In genomic region chr1:18884419-18884717, GRCh38 we compare ENCODE assay signal across 23 cellular contexts. TPM values are rescaled to one million over a fixed set of nuclear protein-coding genes. Genes with fewer than 3 reads are reported as not detected.
A peak's percentile ranks its signal among the peaks of the same experiment; 100 is the strongest.
DNase-seq lines count a peak whose midpoint lies in the region; ATAC-seq, FAIRE-seq and TF ChIP-seq lines count a peak whose summit lies in the region.
"Had no signal": no experiment of that assay in that cellular context is flagged by ENCODE, and none has a peak within 500 bp of the region (broad histone marks: within the 10 kb centered on the region; RNA-seq: fewer than 3 reads in every experiment).

No MANE protein-coding gene starts in this region.

- CTCF ChIA-PET in CD4-positive, alpha-beta T cell (lab: Charles Lee): interaction anchor here (1.0 to 3.3 kb wide), 13 partner anchors 9 to 230 kb away, joined by 3 to 25 read pairs (median 6); no protein-coding TSS in a partner anchor
- CTCF ChIA-PET in GM12878 (lab: Yijun Ruan, JAX): interaction anchor here (0.8 to 3.4 kb wide), 37 partner anchors 9 to 766 kb away, joined by 3 to 23 read pairs (median 4); partner anchors contain the start of gene ALDH4A1

- H3K9ac ChIP-seq in KMS-11 (no peak overlapping the region), GM12878 (ENCODE audit: control insufficient read depth, insufficient read depth, low read length) (no peak overlapping the region), MM.1S (ENCODE audit: low read length) (no peak overlapping the region)

- H3F3A ChIP-seq in MM.1S (ENCODE audit: insufficient read depth, low read length): no peaks in the 10 kb centered on the region

- BruUV-seq in GM12878 (replicated peaks; lab: Mats Ljungman, UMichigan): no TSS peak

- H3K27me3 ChIP-seq in CD4-positive, alpha-beta T cell (ENCODE audit: control insufficient read depth, insufficient read depth, low read length): no peaks in the 10 kb centered on the region
- H3K27me3 ChIP-seq in KMS-11 (ENCODE audit: insufficient read depth, low read depth) (peaks cover 6% of the 10 kb centered on the region; the same call in 1 of the 2 replicates), GM12878 (replicated peaks in 1 of 2; ENCODE audit: control insufficient read depth in 2 of 2, insufficient read depth in 2 of 2, low read length in 1 of 2) (no peaks in the 10 kb centered on the region), MM.1S (replicated peaks; ENCODE audit: insufficient read depth, low read length) (no peaks in the 10 kb centered on the region)
- H3K27me3 ChIP-seq: dorsolateral prefrontal cortex, MG63, vagina had no signal

- H3K4me3 ChIP-seq in KMS-11 (IDR thresholded peaks at IDR 0.05; ENCODE audit: insufficient read depth, low read depth, low read length) (no peak overlapping the region), GM12878 (no peak overlapping the region), MM.1S (ENCODE audit: low read length) (no peak overlapping the region)
- H3K4me3 ChIP-seq: dorsolateral prefrontal cortex, MG63, thoracic aorta, vagina had no signal

- WGBS in GM12878 (ENCODE audit: insufficient coverage, insufficient replicate concordance, low lambda C conversion rate, missing lambda C conversion rate): 10% methylated on average over 4 of the region's 4 CpGs

- DNase-seq in CD4-positive, alpha-beta T cell: no peak
- DNase-seq in GM12878 (ENCODE audit: low read depth, low spot score): no peak
- DNase-seq in neural crest cell (ENCODE audit: low read depth, low spot score): no peak
- DNase-seq in NCI-H1436 treated with DMSO at 0.1 percent for 48 hours (lab: John Stamatoyannopoulos, UW): no peak
- no peak for DNase-seq in MM.1S
- DNase-seq: DMS153, NCI-H2081 treated with DMSO at 0.1 percent for 48 hours had no signal

- no peaks in the 10 kb centered on the region for H3K36me3 Mint-ChIP-seq in CD4-positive, alpha-beta T cell (ENCODE audit: low read depth)
- H3K36me3 Mint-ChIP-seq in neural crest cell (ENCODE audit: low read depth): no peaks in the 10 kb centered on the region
- H3K36me3 Mint-ChIP-seq: activated naive CD8-positive, alpha-beta T cell treated with anti-CD3 and anti-CD28 coated beads, Interleukin-2, amount 10 ng/mL, durations not matched to agents 7 days and 5 days; CD8-positive, alpha-beta memory T cell had no signal

- peak; percentile 7 for FAIRE-seq in GM12878 (lab: Jason Lieb, UNC)

- no peaks in the 10 kb centered on the region for H3K9me2 ChIP-seq in MM.1S (replicated peaks; ENCODE audit: insufficient read depth, low read length)

- H3K27ac ChIP-seq in CD4-positive, alpha-beta T cell (ENCODE audit: low read depth, low read length): no peak overlapping the region
- no peak overlapping the region for H3K27ac ChIP-seq in KMS-11
- H3K27ac ChIP-seq in GM12878 (ENCODE audit: control insufficient read depth, insufficient read depth): no peak overlapping the region
- no peak overlapping the region for H3K27ac ChIP-seq in MM.1S (ENCODE audit: low read length)
- H3K27ac ChIP-seq: thoracic aorta, vagina had no signal

- in situ Hi-C loops in GM12878 (cut with MboI): no loop called here

- H3K4me2 ChIP-seq in KMS-11: no peak overlapping the region
- no peak overlapping the region for H3K4me2 ChIP-seq in GM12878 (ENCODE audit: control insufficient read depth, insufficient read depth)
- H3K4me2 ChIP-seq in MM.1S (ENCODE audit: low read depth, low read length): no peak overlapping the region

- POLR2A ChIA-PET in CD4-positive, alpha-beta T cell (lab: Charles Lee): interaction anchor here (0.9 to 1.4 kb wide), 2 partner anchors 42 to 88 kb away, joined by 3 to 6 read pairs; no protein-coding TSS in a partner anchor
- POLR2A ChIA-PET in GM12878 (lab: Charles Lee): no interaction called here

- ATAC-seq in CD4-positive, alpha-beta T cell (ENCODE audit: poor library complexity): no peak
- peak; percentile 38 for ATAC-seq in GM12878
- ATAC-seq in GM21390 (IDR thresholded peaks at IDR 0.05; ENCODE audit: unreplicated experiment): no peak
- ATAC-seq in HG03469 (IDR thresholded peaks at IDR 0.05; ENCODE audit: unreplicated experiment): no peak

- no peaks in the 10 kb centered on the region for H3K27me3 Mint-ChIP-seq in CD4-positive, alpha-beta T cell
- H3K27me3 Mint-ChIP-seq in neural crest cell (ENCODE audit: low read depth): no peaks in the 10 kb centered on the region
- H3K27me3 Mint-ChIP-seq: activated naive CD8-positive, alpha-beta T cell treated with anti-CD3 and anti-CD28 coated beads, Interleukin-2, amount 10 ng/mL, durations not matched to agents 7 days and 5 days; CD8-positive, alpha-beta memory T cell; central memory CD8-positive, alpha-beta T cell; memory B cell had no signal

- H3K4me1 Mint-ChIP-seq in CD4-positive, alpha-beta T cell (ENCODE audit: low read depth): no peaks in the 10 kb centered on the region
- H3K4me1 Mint-ChIP-seq in neural crest cell: no peaks in the 10 kb centered on the region
- H3K4me1 Mint-ChIP-seq: activated naive CD8-positive, alpha-beta T cell treated with anti-CD3 and anti-CD28 coated beads, Interleukin-2, amount 10 ng/mL, durations not matched to agents 7 days and 5 days; CD8-positive, alpha-beta memory T cell; central memory CD8-positive, alpha-beta T cell; memory B cell had no signal

- intact Hi-C loops in CD4-positive, alpha-beta T cell (cut with DNase I, micrococcal nuclease): loop anchor here (1.0 to 5.0 kb wide), 6 partner anchors 22 to 357 kb away; no protein-coding TSS in a partner anchor
- intact Hi-C loops in GM12878 (cut with micrococcal nuclease; ENCODE audit: unreplicated experiment): loop anchor here (2.0 kb wide), 1 partner anchor 356 kb away; no protein-coding TSS in a partner anchor

- H3K79me2 ChIP-seq in KMS-11 (ENCODE audit: insufficient read depth, low read depth): no peaks in the 10 kb centered on the region
- no peaks in the 10 kb centered on the region for H3K79me2 ChIP-seq in GM12878 (ENCODE audit: control insufficient read depth, insufficient read depth, low read length)
- H3K79me2 ChIP-seq in MM.1S (ENCODE audit: low read length): no peaks in the 10 kb centered on the region

- no peaks in the 10 kb centered on the region for H3K9me3 Mint-ChIP-seq in CD4-positive, alpha-beta T cell
- no peaks in the 10 kb centered on the region for H3K9me3 Mint-ChIP-seq in neural crest cell
- H3K9me3 Mint-ChIP-seq: activated naive CD8-positive, alpha-beta T cell treated with anti-CD3 and anti-CD28 coated beads, Interleukin-2, amount 10 ng/mL, durations not matched to agents 7 days and 5 days; CD8-positive, alpha-beta memory T cell; central memory CD8-positive, alpha-beta T cell; memory B cell had no signal

- no peak for TF ChIP-seq EP300 in GM12878 (IDR thresholded peaks at IDR 0.05; ENCODE audit: borderline replicate concordance in 1 of 2, control insufficient read depth in 1 of 2, low read depth in 2 of 2, low read length in 2 of 2)

- no peaks in the 10 kb centered on the region for H3K9me3 ChIP-seq in CD4-positive, alpha-beta T cell (ENCODE audit: control insufficient read depth, low read length)
- H3K9me3 ChIP-seq in GM12878 (replicated peaks; ENCODE audit: control insufficient read depth, insufficient read depth, low read length) (no peaks in the 10 kb centered on the region), MM.1S (replicated peaks; ENCODE audit: insufficient read depth, low read length) (no peaks in the 10 kb centered on the region)
- H3K9me3 ChIP-seq: MG63, thoracic aorta, vagina had no signal

- H4K20me1 ChIP-seq in KMS-11 (ENCODE audit: insufficient read depth) (no peaks in the 10 kb centered on the region), GM12878 (ENCODE audit: control insufficient read depth, insufficient read depth) (no peaks in the 10 kb centered on the region), MM.1S (ENCODE audit: insufficient read depth, low read length) (no peaks in the 10 kb centered on the region)

- RAD21 ChIA-PET in GM12878 (lab: Charles Lee; ENCODE audit: unreplicated experiment): interaction anchor here (0.6 to 1.6 kb wide), 9 partner anchors 18 to 229 kb away, joined by 3 to 9 read pairs (median 5); partner anchors contain the start of gene ALDH4A1

- H3K4me3 Mint-ChIP-seq in CD4-positive, alpha-beta T cell: no peak overlapping the region
- H3K4me3 Mint-ChIP-seq in neural crest cell: no peak overlapping the region
- H3K4me3 Mint-ChIP-seq: activated naive CD8-positive, alpha-beta T cell treated with anti-CD3 and anti-CD28 coated beads, Interleukin-2, amount 10 ng/mL, durations not matched to agents 7 days and 5 days; CD8-positive, alpha-beta memory T cell; central memory CD8-positive, alpha-beta T cell; memory B cell had no signal

- no peak overlapping the region for H3K27ac Mint-ChIP-seq in CD4-positive, alpha-beta T cell
- peak overlapping the region; percentile 72 for H3K27ac Mint-ChIP-seq in neural crest cell (ENCODE audit: unreplicated experiment)
- H3K27ac Mint-ChIP-seq: activated naive CD8-positive, alpha-beta T cell treated with anti-CD3 and anti-CD28 coated beads, Interleukin-2, amount 10 ng/mL, durations not matched to agents 7 days and 5 days; CD8-positive, alpha-beta memory T cell; memory B cell had no signal

- no peak for TF ChIP-seq RAD21 in GM12878 (IDR thresholded peaks at IDR 0.05; ENCODE audit: insufficient read depth, low read depth, low read length)

- peak; percentile 41 for TF ChIP-seq CTCF in CD4-positive, alpha-beta T cell (IDR thresholded peaks at IDR 0.05)
- peak; percentile 46; the same call in 1 of the 2 replicates for TF ChIP-seq CTCF in KMS-11 (conservative IDR thresholded peaks at IDR 0.05; ENCODE audit: low read depth, low read length)
- no peak for TF ChIP-seq CTCF in GM12878 (IDR thresholded peaks at IDR 0.05 in 2 of 3, conservative IDR thresholded peaks at IDR 0.05 in 1 of 3; ENCODE audit: control insufficient read depth in 2 of 3, extremely low read depth in 1 of 3, insufficient read depth in 1 of 3, low read depth in 3 of 3, low read length in 3 of 3)
- TF ChIP-seq CTCF in neural crest cell (conservative IDR thresholded peaks at IDR 0.05): no peak
- TF ChIP-seq CTCF in MM.1S (IDR thresholded peaks at IDR 0.05; ENCODE audit: low read length): no peak; the same call in 1 of the 2 replicates

- H3K4me1 ChIP-seq in KMS-11 (ENCODE audit: low read depth, poor library complexity, severe bottlenecking) (no peaks in the 10 kb centered on the region), GM12878 (ENCODE audit: control insufficient read depth, insufficient read depth, low read length) (no peaks in the 10 kb centered on the region), MM.1S (ENCODE audit: low read length) (no peaks in the 10 kb centered on the region)

- H2AFZ ChIP-seq in KMS-11 (ENCODE audit: low read depth) (no peak overlapping the region), GM12878 (ENCODE audit: control insufficient read depth, low read depth, low read length) (no peak overlapping the region), MM.1S (ENCODE audit: low read length) (no peak overlapping the region)

- no peaks in the 10 kb centered on the region for H3K36me3 ChIP-seq in KMS-11 (ENCODE audit: insufficient read depth)
- H3K36me3 ChIP-seq in GM12878 (ENCODE audit: control insufficient read depth in 2 of 2, insufficient read depth in 2 of 2, low read length in 1 of 2): peaks cover 0 to 2% of the 10 kb centered on the region in 2 experiments; a peak in 2 of 4 replicates
- no peaks in the 10 kb centered on the region for H3K36me3 ChIP-seq in MM.1S (replicated peaks; ENCODE audit: insufficient read depth, low read length)
- H3K36me3 ChIP-seq: MG63, thoracic aorta had no signal

- TF ChIP-seq POLR2A in GM12878 (IDR thresholded peaks at IDR 0.05; ENCODE audit: low read depth, low read length): no peak

- SMC1A ChIA-PET in GM12878 (lab: Charles Lee; ENCODE audit: uncharacterized antibody, unreplicated experiment): interaction anchor here (0.6 to 1.8 kb wide), 9 partner anchors 16 to 244 kb away, joined by 3 to 7 read pairs (median 4); no protein-coding TSS in a partner anchor

RNA-seq across cellular contexts. Expression of gene ALDH4A1, which starts 18.0 kb away (rescaled TPM):
- under 1 TPM; 0.61 to 0.71 TPM for total RNA-seq in CD4-positive, alpha-beta T cell
- total RNA-seq in GM12878 (2013; cell fraction: nucleolus; rRNA removed): 4.4 and 6.2 TPM in 2 replicates
- total RNA-seq in GM12878 (2014; rRNA removed): 12.2 and 15.0 TPM in 2 replicates
- total RNA-seq in GM12878 (2014; rRNA removed; fragmentation: Illumina TruSeq; extraction: Trizol): 5.0 and 6.6 TPM in 2 replicates
- 13.1 and 13.8 TPM in 2 replicates for total RNA-seq in GM12878 (2021)
- 3.3 TPM for polyA plus RNA-seq in GM12878 (2011; ENCODE audit: low read depth)
- 5.8 and 17.5 TPM in 2 replicates for polyA plus RNA-seq in GM12878 (2011; rRNA removed)
- polyA plus RNA-seq in GM12878 (2011; cell fraction: cytosol; rRNA removed): 21.8 and 36.4 TPM in 2 replicates
- 39.4 and 47.2 TPM in 2 replicates for polyA plus RNA-seq in GM12878 (2011; cell fraction: nucleus; rRNA removed)
- 7.6 and 8.0 TPM in 2 replicates for polyA plus RNA-seq in GM12878 (2012)
- polyA plus RNA-seq in GM12878 (2014; fragmentation: Illumina TruSeq; extraction: Trizol): 1.6 and 5.9 TPM in 2 replicates
- under 1 TPM; 0.06 to 0.53 TPM for polyA plus RNA-seq in GM12878 (2014; fragmentation: Nextera tagmentation; extraction: Ambion mirVana)
- 14.0 and 21.6 TPM in 2 replicates for polyA plus RNA-seq in GM12878 (2014; rRNA removed)
- 10 to 100 TPM; 24.3 to 25.5 TPM for polyA plus RNA-seq in GM12878 (2016; fragmentation: Nextera tagmentation; extraction: Ambion mirVana)
- 7.2 and 16.3 TPM in 2 replicates for polyA minus RNA-seq in GM12878 (2011; rRNA and poly(A)+ RNA removed)
- 6.3 and 7.8 TPM in 2 replicates for polyA minus RNA-seq in GM12878 (2011; cell fraction: cytosol; rRNA and poly(A)+ RNA removed)
- polyA minus RNA-seq in GM12878 (2011; cell fraction: nucleus; rRNA and poly(A)+ RNA removed): 6.4 and 14.3 TPM in 2 replicates
- total RNA-seq in neural crest cell: 18.4 and 19.5 TPM in 2 replicates

RNA-seq across cellular contexts. Expression of gene TAS1R2, which starts 24.9 kb away (rescaled TPM):
- total RNA-seq in CD4-positive, alpha-beta T cell: not detected
- total RNA-seq in GM12878 (2013; cell fraction: nucleolus; rRNA removed): not detected in 2 replicates
- total RNA-seq in GM12878 (2014; rRNA removed) (not detected in 2 replicates), GM12878 (2014; rRNA removed; fragmentation: Illumina TruSeq; extraction: Trizol) (not detected in 2 replicates), GM12878 (2021) (not detected in 2 replicates), neural crest cell (not detected in 2 replicates)
- polyA plus RNA-seq in GM12878 (2011; ENCODE audit: low read depth): not detected
- polyA plus RNA-seq in GM12878 (2011; rRNA removed) (not detected in 2 replicates), GM12878 (2014; fragmentation: Illumina TruSeq; extraction: Trizol) (not detected in 2 replicates), GM12878 (2014; fragmentation: Nextera tagmentation; extraction: Ambion mirVana) (not detected), GM12878 (2014; rRNA removed) (not detected in 2 replicates), GM12878 (2016; fragmentation: Nextera tagmentation; extraction: Ambion mirVana) (not detected)
- polyA plus RNA-seq in GM12878 (2011; cell fraction: cytosol; rRNA removed): not detected in 2 replicates
- not detected in 2 replicates for polyA plus RNA-seq in GM12878 (2011; cell fraction: nucleus; rRNA removed)
- polyA plus RNA-seq in GM12878 (2012): not detected in 2 replicates
- not detected in 2 replicates for polyA minus RNA-seq in GM12878 (2011; rRNA and poly(A)+ RNA removed)
- polyA minus RNA-seq in GM12878 (2011; cell fraction: cytosol; rRNA and poly(A)+ RNA removed): not detected in 2 replicates
- not detected in 2 replicates for polyA minus RNA-seq in GM12878 (2011; cell fraction: nucleus; rRNA and poly(A)+ RNA removed)
- total RNA-seq: activated naive CD8-positive, alpha-beta T cell treated with anti-CD3 and anti-CD28 coated beads, Interleukin-2, amount 10 ng/mL, durations not matched to agents 7 days and 5 days; CD8-positive, alpha-beta memory T cell; dorsolateral prefrontal cortex; endothelial cell of umbilical vein; H4; HT-29; left lobe of liver; omental fat pad; thoracic aorta had no signal
- polyA plus RNA-seq: CD8-positive, alpha-beta memory T cell; endothelial cell of umbilical vein had no signal

Comparison
In these comparisons a context has a peak if more than half of its experiments do, and no peak if none do; other contexts are left out.
1. CTCF ChIP-seq: peak in CD4-positive, alpha-beta T cell (single experiment) and KMS-11 (single experiment); none in GM12878 (0 of 3), neural crest cell (single experiment) and MM.1S (single experiment).